ENCODE assay signal across 8 cellular contexts in genomic region chr9:123268950-123269302, GRCh38. TPM values are rescaled to one million over a fixed set of nuclear protein-coding genes. Genes with fewer than 3 reads are reported as not detected.
A peak's percentile ranks its signal among the peaks of the same experiment; 100 is the strongest.
DNase-seq lines count a peak whose midpoint lies in the region; ATAC-seq, FAIRE-seq and TF ChIP-seq lines count a peak whose summit lies in the region.

No MANE protein-coding gene starts in this region.

- peaks cover 18% of the 10 kb centered on the region for H3K4me1 Mint-ChIP-seq in dendritic cell treated with granulocyte-macrophage colony-stimulating factor and Interleukin-4, amounts not matched to agents 40 ng/mL and 50 ng/mL, for 4 days (ENCODE audit: low read depth)
- H3K4me1 Mint-ChIP-seq in nephron, result peaks cover 8% of the 10 kb centered on the region

- no peaks in the 10 kb centered on the region for H3K36me3 ChIP-seq in KOPT-K1 (ENCODE audit: insufficient read depth, low read length)

- H3K9me3 ChIP-seq in KOPT-K1 (ENCODE audit: insufficient read depth, low read length, poor library complexity, severe bottlenecking), result no peaks in the 10 kb centered on the region

- ATAC-seq in HG02798 (IDR thresholded peaks at IDR 0.05; ENCODE audit: poor library complexity, unreplicated experiment) (no peak), GM21825 (IDR thresholded peaks at IDR 0.05; ENCODE audit: unreplicated experiment) (no peak)

- H3K9me3 Mint-ChIP-seq in dendritic cell treated with granulocyte-macrophage colony-stimulating factor and Interleukin-4, amounts not matched to agents 40 ng/mL and 50 ng/mL, for 4 days, result no peaks in the 10 kb centered on the region
- H3K9me3 Mint-ChIP-seq in nephron, result no peaks in the 10 kb centered on the region

- H3K27ac ChIP-seq in KOPT-K1 (ENCODE audit: low read depth, low read length, poor library complexity, severe bottlenecking), result peak overlapping the region; percentile 64

- no peak for TF ChIP-seq POLR2A in GM12892 (IDR thresholded peaks at IDR 0.05; ENCODE audit: low read depth, low read length)

- no peak for FAIRE-seq in GM12892 (lab: Jason Lieb, UNC)

- H3K27ac Mint-ChIP-seq in dendritic cell treated with granulocyte-macrophage colony-stimulating factor and Interleukin-4, amounts not matched to agents 40 ng/mL and 50 ng/mL, for 4 days, result no peak overlapping the region
- H3K27ac Mint-ChIP-seq in nephron, result no peak overlapping the region

- no peaks in the 10 kb centered on the region for H3K36me3 Mint-ChIP-seq in dendritic cell treated with granulocyte-macrophage colony-stimulating factor and Interleukin-4, amounts not matched to agents 40 ng/mL and 50 ng/mL, for 4 days (ENCODE audit: low read depth)
- no peaks in the 10 kb centered on the region for H3K36me3 Mint-ChIP-seq in nephron (ENCODE audit: low read depth)

- H3K27me3 Mint-ChIP-seq in dendritic cell treated with granulocyte-macrophage colony-stimulating factor and Interleukin-4, amounts not matched to agents 40 ng/mL and 50 ng/mL, for 4 days, result peaks cover 37% of the 10 kb centered on the region
- peaks cover 26% of the 10 kb centered on the region for H3K27me3 Mint-ChIP-seq in nephron (ENCODE audit: low read depth)

- DNase-seq in AG08395 (ENCODE audit: low spot score) (peak; percentile 19), posterior cingulate gyrus (no peak), GM12892 (ENCODE audit: insufficient read length) (no peak)

- peak overlapping the region; percentile 76 for H3K4me3 Mint-ChIP-seq in dendritic cell treated with granulocyte-macrophage colony-stimulating factor and Interleukin-4, amounts not matched to agents 40 ng/mL and 50 ng/mL, for 4 days
- peak overlapping the region; percentile 76 to 83 (median 82) for H3K4me3 Mint-ChIP-seq in nephron

- no peak for TF ChIP-seq CTCF in nephron (IDR thresholded peaks at IDR 0.05; ENCODE audit: unreplicated experiment in 3 of 3)

- intact Hi-C loops in dendritic cell treated with granulocyte-macrophage colony-stimulating factor and Interleukin-4, amounts not matched to agents 40 ng/mL and 50 ng/mL, for 4 days (cut with micrococcal nuclease), result loop anchor here (5.0 kb wide), 1 partner anchor 68 kb away; no protein-coding TSS in a partner anchor
- intact Hi-C loops in posterior cingulate gyrus (cut with DNase I), result no loop called here

RNA-seq across cellular contexts. Expression of gene STRBP, which starts 0.5 kb away (rescaled TPM):
- polyA plus RNA-seq in GM12892 (2012; ENCODE audit: missing spikeins), result 64.0 TPM
